In the genomic region with DNA sequence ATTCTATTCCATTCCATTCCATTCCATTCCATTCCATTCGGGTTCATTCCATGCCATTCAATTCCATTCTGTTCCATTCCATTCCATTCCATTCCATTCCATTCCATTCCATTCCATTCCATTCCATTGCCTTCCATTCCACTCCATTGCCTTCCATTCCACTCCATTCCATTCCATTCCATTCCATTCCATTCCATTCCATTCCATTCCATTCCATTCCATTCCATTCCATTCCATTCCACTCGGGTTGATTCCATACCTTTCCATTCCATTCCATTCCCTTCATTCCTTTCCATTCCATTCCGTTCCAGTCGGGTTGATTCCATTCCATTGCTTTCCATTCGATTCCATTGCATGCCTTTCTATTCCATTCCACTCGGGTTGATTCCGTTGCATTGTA, we compare ENCODE assay signal across 7 cellular contexts.
A peak's percentile ranks its signal among the peaks of the same experiment; 100 is the strongest.
DNase-seq lines count a peak whose midpoint lies in the region; ATAC-seq and TF ChIP-seq lines count a peak whose summit lies in the region.
"Not testable (repeated sequence)": the region's sequence is repeated elsewhere in the genome, so short reads cannot be mapped to it uniquely, and the experiment has no call there.

No MANE protein-coding gene starts in this region.

- peak overlapping the region; percentile 1 for H3K4me3 Mint-ChIP-seq in endothelial cell (ENCODE audit: unreplicated experiment)
- H3K4me3 Mint-ChIP-seq in naive B cell = peak overlapping the region in 1 of 8 donors; percentile 0

- H3K36me3 Mint-ChIP-seq in endothelial cell (ENCODE audit: low read depth, unreplicated experiment) (peaks cover 27% of the 10 kb centered on the region), naive B cell (peaks cover 23 to 34% of the 10 kb centered on the region in 2 donors)

- H3K9ac ChIP-seq in IMR-90 (ENCODE audit: low read depth, low read length); iPS-20b (ENCODE audit: low read depth, low read length): not testable (repeated sequence)

- not testable (repeated sequence) for BruUV-seq in IMR-90 (replicated peaks; lab: Mats Ljungman, UMichigan)

- H3K4me3 ChIP-seq in IMR-90 (ENCODE audit: insufficient read depth, low read depth, low read length) = not testable (repeated sequence)
- H3K4me3 ChIP-seq in iPS-20b (ENCODE audit: low read length) = 0 out of 2 replicates have a peak overlapping the region, but pooled peaks have one; percentile 15

- not testable (repeated sequence) for H3K27ac ChIP-seq in IMR-90 (ENCODE audit: insufficient read depth, low read length); iPS-20b (ENCODE audit: low read length)

- not testable (repeated sequence) for H3K79me1 ChIP-seq in IMR-90 (ENCODE audit: low read depth in 1 of 2, low read length in 2 of 2)

- H2AFZ ChIP-seq in IMR-90 (replicated peaks; ENCODE audit: low read length, poor library complexity) = not testable (repeated sequence)

- H3K4ac ChIP-seq in IMR-90 (ENCODE audit: low read depth, low read length) = not testable (repeated sequence)

- WGBS in IMR-90 (ENCODE audit: extremely low coverage in 2 of 2, insufficient read length in 1 of 2), 2 experiments = 46% methylated on average over 6 of the region's 7 CpGs; no CpG with 5 or more reads in 1 of the 2 experiments

- peak; percentile 33 for ATAC-seq in GM19324 (IDR thresholded peaks at IDR 0.05; ENCODE audit: low FRiP score, unreplicated experiment)
- ATAC-seq in HG02885 (IDR thresholded peaks at IDR 0.05; ENCODE audit: poor library complexity, unreplicated experiment) = peak; percentile 25
- 0 out of 2 replicates have a peak, but pooled peaks have one; percentile 28 for ATAC-seq in IMR-90 (ENCODE audit: low read depth)
- ATAC-seq in naive B cell (ENCODE audit: low read depth in 2 of 2) = peak; percentile 10 to 29
- peak; percentile 42 for ATAC-seq in stimulated activated naive CD8-positive, alpha-beta T cell treated with anti-CD3 and anti-CD28 coated beads, Interleukin-15, Interleukin-2, amounts not matched to agents 100 U/mL and 50 U/mL, for 24 hours

- H3K4me1 Mint-ChIP-seq in endothelial cell (ENCODE audit: unreplicated experiment) = not testable (repeated sequence)
- peaks cover 0 to 24% (median 3%) of the 10 kb centered on the region in 3 donors for H3K4me1 Mint-ChIP-seq in naive B cell

- dilution Hi-C loops in IMR-90 (cut with HindIII; ENCODE audit: low sequenced_read_pairs, unreplicated experiment) = not testable (repeated sequence)

- H3K4me1 ChIP-seq in IMR-90 (ENCODE audit: control insufficient read depth, insufficient read depth, low read length); iPS-20b (ENCODE audit: insufficient read depth, low read length): not testable (repeated sequence)

- not testable (repeated sequence) for H2AK9ac ChIP-seq in IMR-90 (replicated peaks; ENCODE audit: low read depth, low read length, poor library complexity)

- TF ChIP-seq POLR2A in IMR-90 (IDR thresholded peaks at IDR 0.05; ENCODE audit: low read depth, low read length) = not testable (repeated sequence)

- H2BK20ac ChIP-seq in IMR-90 (ENCODE audit: low read depth, low read length) = not testable (repeated sequence)

- H4K91ac ChIP-seq in IMR-90 (ENCODE audit: insufficient read depth, low read depth, low read length) = not testable (repeated sequence)

- H3K36me3 ChIP-seq in IMR-90 (ENCODE audit: control insufficient read depth, insufficient read depth, low read length); iPS-20b (ENCODE audit: insufficient read depth, low read depth, low read length): not testable (repeated sequence)

- H3K9me3 ChIP-seq in IMR-90 (ENCODE audit: control insufficient read depth, insufficient read depth, low read length) = peaks cover 19% of the 10 kb centered on the region
- peaks cover 69% of the 10 kb centered on the region for H3K9me3 ChIP-seq in iPS-20b (ENCODE audit: insufficient read depth, low read depth, low read length)

- not testable (repeated sequence) for TF ChIP-seq CTCF in IMR-90 (conservative IDR thresholded peaks at IDR 0.05; ENCODE audit: low read depth, low read length); endothelial cell (IDR thresholded peaks at IDR 0.05; ENCODE audit: unreplicated experiment)

- not testable (repeated sequence) for H3K4me2 ChIP-seq in IMR-90 (ENCODE audit: low read depth, low read length)

- H3K18ac ChIP-seq in IMR-90 (ENCODE audit: low read depth, low read length) = not testable (repeated sequence)

- H4K5ac ChIP-seq in IMR-90 (ENCODE audit: low read depth, low read length) = not testable (repeated sequence)

- peaks cover 23% of the 10 kb centered on the region for H3K27me3 Mint-ChIP-seq in endothelial cell (ENCODE audit: unreplicated experiment)
- not testable (repeated sequence) for H3K27me3 Mint-ChIP-seq in naive B cell

- not testable (repeated sequence) for H3K27ac Mint-ChIP-seq in endothelial cell (ENCODE audit: unreplicated experiment); naive B cell

- CTCF ChIA-PET in IMR-90 (lab: Yijun Ruan, JAX) = not testable (repeated sequence)

- intact Hi-C loops in IMR-90 (cut with micrococcal nuclease) = not testable (repeated sequence)

- H3K14ac ChIP-seq in IMR-90 (replicated peaks; ENCODE audit: low read depth, low read length) = not testable (repeated sequence)

- TF ChIP-seq RAD21 in IMR-90 (IDR thresholded peaks at IDR 0.05; ENCODE audit: low read length) = not testable (repeated sequence)

- not testable (repeated sequence) for H3K23ac ChIP-seq in IMR-90 (ENCODE audit: low read depth, low read length)

- not testable (repeated sequence) for H2AK5ac ChIP-seq in IMR-90 (ENCODE audit: low read depth, low read length)

- H2BK15ac ChIP-seq in IMR-90 (ENCODE audit: low read depth, low read length) = not testable (repeated sequence)

- H4K20me1 ChIP-seq in IMR-90 (ENCODE audit: insufficient read depth, low read length) = not testable (repeated sequence)

- H3K9me3 Mint-ChIP-seq in endothelial cell (ENCODE audit: unreplicated experiment) (peaks cover 33% of the 10 kb centered on the region), naive B cell (peaks cover 27 to 39% (median 32%) of the 10 kb centered on the region in 7 donors)

- not testable (repeated sequence) for DNase-seq in IMR-90; endothelial cell (ENCODE audit: low spot score); naive B cell; stimulated activated naive CD8-positive, alpha-beta T cell treated with anti-CD3 and anti-CD28 coated beads, Interleukin-15, Interleukin-2, amounts not matched to agents 100 U/mL and 50 U/mL, for 24 hours

- H2BK5ac ChIP-seq in IMR-90 (ENCODE audit: low read depth, low read length, poor library complexity, severe bottlenecking) = peak overlapping the region; percentile 83

- not testable (repeated sequence) for H4K8ac ChIP-seq in IMR-90 (ENCODE audit: low read depth in 2 of 2, low read length in 2 of 2)

- not testable (repeated sequence) for H2BK120ac ChIP-seq in IMR-90 (ENCODE audit: low read depth, low read length)

- H3K56ac ChIP-seq in IMR-90 (ENCODE audit: extremely low read depth, insufficient read depth, low read length) = not testable (repeated sequence)

- not testable (repeated sequence) for H3K27me3 ChIP-seq in IMR-90 (ENCODE audit: control insufficient read depth, insufficient read depth, low read length); iPS-20b (ENCODE audit: insufficient read depth, low read length)

- in situ Hi-C loops in IMR-90 (cut with MboI; ENCODE audit: low sequenced_read_pairs) = not testable (repeated sequence)

- H3K9me1 ChIP-seq in IMR-90 (ENCODE audit: insufficient read depth, low read length) = not testable (repeated sequence)

- POLR2A ChIA-PET in IMR-90 (lab: Charles Lee; ENCODE audit: unreplicated experiment) = not testable (repeated sequence)
